24 cellular contexts compared by ENCODE assay signal in the genomic region with DNA sequence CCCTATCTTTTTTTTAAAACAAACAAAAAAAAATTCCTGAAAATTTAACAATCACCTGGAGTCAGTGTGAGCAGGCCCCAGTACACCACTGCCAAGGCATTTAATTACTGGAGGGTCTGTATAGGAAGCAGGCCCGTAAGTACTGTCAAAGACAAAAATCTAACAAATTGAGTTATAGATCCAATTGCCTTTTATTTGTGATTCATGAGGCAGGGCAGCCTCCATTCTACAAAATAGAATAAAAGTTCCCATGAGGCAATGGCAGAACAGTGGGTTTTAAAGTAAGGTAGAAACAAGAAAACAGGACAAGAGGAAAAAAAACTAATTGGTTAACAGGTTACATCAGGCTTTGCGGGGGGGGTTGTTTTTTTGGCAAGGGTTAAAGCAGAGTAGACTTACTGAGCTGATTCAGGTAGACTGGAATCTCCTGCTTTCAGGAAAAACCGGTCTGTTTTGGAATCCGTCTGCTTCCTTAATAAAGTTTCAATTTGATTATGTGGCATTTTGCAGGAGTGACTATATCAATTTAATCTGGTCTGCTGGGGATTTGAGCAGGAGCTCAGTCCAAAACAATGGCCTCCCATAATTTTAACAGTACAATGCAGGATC. TPM values are rescaled to one million over a fixed set of nuclear protein-coding genes. Genes with fewer than 3 reads are reported as not detected.
DNase-seq lines count a peak whose midpoint lies in the region; ATAC-seq and TF ChIP-seq lines count a peak whose summit lies in the region.
"Had no signal": no experiment of that assay in that cellular context is flagged by ENCODE, and none has a peak within 500 bp of the region (broad histone marks: within the 10 kb centered on the region; RNA-seq: fewer than 3 reads in every experiment).

No MANE protein-coding gene starts in this region.

- H4K12ac ChIP-seq in trophoblast cell (ENCODE audit: low read depth, low read length), result no peak overlapping the region

- H3K9ac ChIP-seq in HCT116 (ENCODE audit: low read length), result peak overlapping the region; percentile 28
- no peak overlapping the region for H3K9ac ChIP-seq in SK-N-SH
- H3K9ac ChIP-seq in trophoblast cell (ENCODE audit: low read length), result no peak overlapping the region

- H3K27ac ChIP-seq in HCT116 (ENCODE audit: low read depth, low read length) (peak overlapping the region; percentile 57), SK-N-SH (ENCODE audit: low read depth in 2 of 2, low read length in 1 of 2) (peak overlapping the region in 1 of 2 experiments; percentile 49; a peak in 2 of 4 replicates), trophoblast cell (ENCODE audit: low read depth, low read length) (peak overlapping the region; percentile 90)
- H3K27ac ChIP-seq: right atrium auricular region, SJCRH30, upper lobe of left lung had no signal

- H3K4ac ChIP-seq in trophoblast cell (ENCODE audit: low read depth, low read length), result no peak overlapping the region

- POLR2A ChIA-PET in HCT116 (lab: Charles Lee), result interaction anchor here (0.7 kb wide), 1 partner anchor 115 kb away, joined by 3 read pairs; no protein-coding TSS in a partner anchor
- POLR2A ChIA-PET in SK-N-SH (lab: Yijun Ruan, JAX), result no interaction called here

- DNase-seq in HCT116 (ENCODE audit: low read depth, low spot score) (peak; percentile 77), SK-N-SH (peak; percentile 30), trophoblast cell (peak; percentile 86 to 95), 8988T (no peak), NCI-H748 treated with DMSO at 0.1 percent for 48 hours (lab: John Stamatoyannopoulos, UW) (no peak), NCI-H2227 (lab: John Stamatoyannopoulos, UW; ENCODE audit: unreplicated experiment) (no peak), NCI-H510A treated with DMSO at 0.1 percent for 48 hours (lab: John Stamatoyannopoulos, UW) (no peak)
- DNase-seq: caudate nucleus; CD4-positive, alpha-beta memory T cell; effector CD8-positive, alpha-beta T cell; H7; hypothalamus; KBM-7; left cardiac atrium; NCI-H1092 treated with DMSO at 0.1 percent for 48 hours; NCI-H2107; NCI-H526; SJCRH30; T-helper 2 cell had no signal

- H4K8ac ChIP-seq in trophoblast cell (ENCODE audit: low read depth, low read length), result peak overlapping the region; percentile 81

- CTCF ChIA-PET in HCT116 (lab: Charles Lee) (no interaction called here), SK-N-SH (lab: Yijun Ruan, JAX) (no interaction called here)

- H3K9me2 ChIP-seq in HCT116 (ENCODE audit: insufficient read depth), result no peaks in the 10 kb centered on the region
- H3K9me2 ChIP-seq in SK-N-SH, result no peaks in the 10 kb centered on the region

- RAD21 ChIA-PET in HCT116 (lab: Charles Lee; ENCODE audit: low non-redundant PET in 1 of 2, low total read pairs in 2 of 2, uncharacterized antibody in 2 of 2, unreplicated experiment in 2 of 2), result no interaction called here

- ATAC-seq in HCT116 (peak; percentile 77), esophagus mucosa (peak; percentile 89)
- ATAC-seq: activated CD4-positive, CD25-positive, alpha-beta regulatory T cell treated with anti-CD3 and anti-CD28 coated beads, Interleukin-2, amount 50 U/mL, for 24 hours; left cardiac atrium; stimulated activated memory B cell treated with anti-CD40 and anti-IgM and Interleukin-4, amounts not matched to agents 10 μg/mL and 1 μg/mL and 100 μg/mL, for 72 hours had no signal

- H3K4me2 ChIP-seq in HCT116 (ENCODE audit: low read length) (peak overlapping the region; percentile 67), SK-N-SH (no peak overlapping the region), trophoblast cell (ENCODE audit: low read length) (peak overlapping the region; percentile 45)

- peak overlapping the region; percentile 94 for H2BK5ac ChIP-seq in trophoblast cell (ENCODE audit: low read depth, low read length, poor library complexity)

- peak overlapping the region; percentile 81 for H3K14ac ChIP-seq in trophoblast cell (ENCODE audit: low read length)

- TF ChIP-seq EP300 in SK-N-SH (IDR thresholded peaks at IDR 0.05; ENCODE audit: borderline replicate concordance in 1 of 2, low read depth in 1 of 2, low read length in 1 of 2), result no peak; a peak in 1 of 4 replicates

- H4K20me1 ChIP-seq in HCT116 (ENCODE audit: insufficient read depth), result no peaks in the 10 kb centered on the region
- no peaks in the 10 kb centered on the region for H4K20me1 ChIP-seq in SK-N-SH (ENCODE audit: insufficient read depth)

- H3K27me3 ChIP-seq in HCT116 (ENCODE audit: insufficient read depth, low read length), result no peaks in the 10 kb centered on the region
- no peaks in the 10 kb centered on the region for H3K27me3 ChIP-seq in SK-N-SH (ENCODE audit: insufficient read depth)
- no peaks in the 10 kb centered on the region for H3K27me3 ChIP-seq in trophoblast cell (ENCODE audit: insufficient read depth, low read length)
- H3K27me3 ChIP-seq: right atrium auricular region, SJCRH30, upper lobe of left lung had no signal

- TF ChIP-seq CTCF in HCT116 (IDR thresholded peaks at IDR 0.05 in 2 of 3, conservative IDR thresholded peaks at IDR 0.05 in 1 of 3; ENCODE audit: borderline replicate concordance in 1 of 3, insufficient read depth in 1 of 3, low read depth in 2 of 3, low read length in 2 of 3) (no peak), SK-N-SH (IDR thresholded peaks at IDR 0.05) (no peak)

- H2BK120ac ChIP-seq in trophoblast cell (ENCODE audit: insufficient read depth, low read length, poor library complexity), result peak overlapping the region; percentile 94

- no peak; the same call in 1 of the 2 replicates for TF ChIP-seq RAD21 in HCT116 (IDR thresholded peaks at IDR 0.05; ENCODE audit: low read depth)
- no peak for TF ChIP-seq RAD21 in SK-N-SH (IDR thresholded peaks at IDR 0.05; ENCODE audit: low read length)

- H2AK5ac ChIP-seq in trophoblast cell (ENCODE audit: low read length), result peak overlapping the region; percentile 97

- no peaks in the 10 kb centered on the region for H3F3A ChIP-seq in SK-N-SH (replicated peaks; ENCODE audit: insufficient read depth)

- H3K4me3 ChIP-seq in HCT116 (replicated peaks in 1 of 2; ENCODE audit: low read depth in 1 of 2, low read length in 2 of 2) (peak overlapping the region in 1 of 2 experiments; percentile 37; a peak in 2 of 4 replicates), SK-N-SH (ENCODE audit: low read depth in 2 of 2, low read length in 1 of 2) (no peak overlapping the region), trophoblast cell (ENCODE audit: low read depth, low read length) (no peak overlapping the region)
- H3K4me3 ChIP-seq: right atrium auricular region, SJCRH30, upper lobe of left lung had no signal

- no peak for TF ChIP-seq POLR2A in HCT116 (IDR thresholded peaks at IDR 0.05; ENCODE audit: borderline replicate concordance, extremely low read depth, insufficient read depth, insufficient read length)

- peak overlapping the region; percentile 94 for H4K91ac ChIP-seq in trophoblast cell (ENCODE audit: low read depth, low read length)

- intact Hi-C loops in HCT116 (cut with micrococcal nuclease), result no loop called here

- H3K23ac ChIP-seq in trophoblast cell (ENCODE audit: low read length), result no peak overlapping the region

- H3K9me3 ChIP-seq in HCT116 (ENCODE audit: control insufficient read depth in 1 of 2, insufficient read depth in 1 of 2, low read depth in 1 of 2, low read length in 2 of 2), result no peaks in the 10 kb centered on the region
- H3K9me3 ChIP-seq in SK-N-SH, result no peaks in the 10 kb centered on the region
- no peaks in the 10 kb centered on the region for H3K9me3 ChIP-seq in trophoblast cell (ENCODE audit: insufficient read depth, low read depth, low read length)
- H3K9me3 ChIP-seq: right atrium auricular region, SJCRH30, upper lobe of left lung had no signal

- H3K36me3 ChIP-seq in HCT116 (ENCODE audit: control insufficient read depth in 1 of 2, insufficient read depth in 2 of 2, low read length in 2 of 2) (no peaks in the 10 kb centered on the region), SK-N-SH (replicated peaks in 1 of 2; ENCODE audit: control insufficient read depth in 1 of 2, insufficient read depth in 2 of 2, low read length in 1 of 2) (peaks cover 0 to 4% of the 10 kb centered on the region in 2 experiments), trophoblast cell (ENCODE audit: control insufficient read depth in 1 of 2, insufficient read depth in 2 of 2, low read length in 2 of 2) (no peaks in the 10 kb centered on the region)
- H3K36me3 ChIP-seq: right atrium auricular region, SJCRH30 had no signal

- H2BK12ac ChIP-seq in trophoblast cell (ENCODE audit: low read length), result peak overlapping the region; percentile 96

- H3K4me1 ChIP-seq in HCT116 (ENCODE audit: control insufficient read depth in 1 of 2, insufficient read depth in 2 of 2, low read length in 2 of 2), result peaks cover 24 to 51% of the 10 kb centered on the region in 2 experiments
- H3K4me1 ChIP-seq in SK-N-SH (ENCODE audit: control insufficient read depth in 1 of 2, insufficient read depth in 2 of 2, low read depth in 1 of 2, low read length in 1 of 2), result no peaks in the 10 kb centered on the region
- peaks cover 12 to 16% of the 10 kb centered on the region in 2 experiments for H3K4me1 ChIP-seq in trophoblast cell (ENCODE audit: control insufficient read depth in 1 of 2, insufficient read depth in 2 of 2, low read length in 2 of 2)
- H3K4me1 ChIP-seq: right atrium auricular region, SJCRH30, upper lobe of left lung had no signal

- peaks cover 14% of the 10 kb centered on the region for H3K79me1 ChIP-seq in trophoblast cell (ENCODE audit: low read length)

- BruUV-seq in HCT116 (replicated peaks; lab: Mats Ljungman, UMichigan), result no TSS peak

- H3K79me2 ChIP-seq in HCT116 (ENCODE audit: insufficient read depth, low read length) (no peaks in the 10 kb centered on the region; the same call in 1 of the 2 replicates), SK-N-SH (ENCODE audit: insufficient read depth) (no peaks in the 10 kb centered on the region), trophoblast cell (ENCODE audit: control insufficient read depth, insufficient read depth, low read length, poor library complexity) (peaks cover 6% of the 10 kb centered on the region)

- H2AFZ ChIP-seq in HCT116 (ENCODE audit: low read depth, low read length, poor library complexity, severe bottlenecking), result no peak overlapping the region
- H2AFZ ChIP-seq in SK-N-SH (ENCODE audit: low read depth), result no peak overlapping the region; the same call in 1 of the 2 replicates
- no peak overlapping the region for H2AFZ ChIP-seq in trophoblast cell (ENCODE audit: insufficient read depth, low read length, poor library complexity)

- no peak overlapping the region for H3K18ac ChIP-seq in trophoblast cell (ENCODE audit: low read length)

- 36% methylated on average over 4 of the region's 4 CpGs for WGBS in SK-N-SH (ENCODE audit: low lambda C conversion rate)
- WGBS in trophoblast cell (ENCODE audit: extremely low coverage, insufficient coverage, insufficient read length), result no CpG with 5 or more reads among the region's 4 CpGs

TF ChIP-seq in HCT116, 20 proteins besides CTCF, POLR2A, EP300 and RAD21 (continues in another document):
- peak; percentile 93 for TF ChIP-seq SP1 (IDR thresholded peaks at IDR 0.05; ENCODE audit: low read depth)

RNA-seq across cellular contexts. Expression of a gene that starts 48.9 kb away (rescaled TPM):
- total RNA-seq in HCT116 (2021; ENCODE audit: unreplicated experiment), result 29.0 TPM
- 10.8 and 13.3 TPM in 2 replicates for polyA plus RNA-seq in HCT116 (2012)
- 6.2 and 7.6 TPM in 2 replicates for polyA plus RNA-seq in SK-N-SH (2012; rRNA removed)
- 8.5 and 9.8 TPM in 2 replicates for polyA plus RNA-seq in SK-N-SH (2012; cell fraction: cytosol; rRNA removed)
- 7.7 and 11.0 TPM in 2 replicates for polyA plus RNA-seq in SK-N-SH (2012; cell fraction: nucleus; rRNA removed)
- 10.4 TPM for total RNA-seq in esophagus mucosa
- polyA plus RNA-seq in trophoblast cell (2013), result 12.1 and 12.3 TPM in 2 replicates

Comparison
In these comparisons a context has a peak if more than half of its experiments do, and no peak if none do; other contexts are left out.
1. DNase-seq: peak in HCT116 (single experiment), SK-N-SH (single experiment) and trophoblast cell (2 of 2); none in 8988T (single experiment), NCI-H748 treated with DMSO at 0.1 percent for 48 hours (single experiment), NCI-H2227 (single experiment) and NCI-H510A treated with DMSO at 0.1 percent for 48 hours (single experiment).